Comparison of ENCODE assay signal across 1 cellular context in the genomic region with DNA sequence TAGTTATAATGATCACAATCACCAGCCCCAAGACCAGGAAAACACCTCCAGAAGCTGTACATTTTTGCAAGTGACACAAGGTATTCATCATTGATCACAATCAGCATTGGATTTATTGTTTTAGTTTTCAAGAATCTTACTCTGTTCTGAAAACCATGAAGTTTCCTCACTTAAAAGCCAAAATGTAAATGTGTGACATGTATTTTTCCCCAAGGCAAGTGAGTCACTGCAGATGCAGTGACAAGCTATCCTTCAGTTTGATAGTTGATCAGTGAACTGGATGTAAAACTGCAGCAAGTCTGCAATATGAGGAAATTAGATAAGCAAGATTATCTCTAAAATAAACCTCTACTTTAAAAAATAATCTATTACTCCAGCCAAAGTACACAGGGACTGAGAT.
A peak's percentile ranks its signal among the peaks of the same experiment; 100 is the strongest.
TF ChIP-seq lines count a peak whose summit lies in the region.

No MANE protein-coding gene starts in this region.

TF ChIP-seq in K562, 482 proteins besides CTCF, POLR2A, EP300 and RAD21:
- TF ChIP-seq, protein P1, sequence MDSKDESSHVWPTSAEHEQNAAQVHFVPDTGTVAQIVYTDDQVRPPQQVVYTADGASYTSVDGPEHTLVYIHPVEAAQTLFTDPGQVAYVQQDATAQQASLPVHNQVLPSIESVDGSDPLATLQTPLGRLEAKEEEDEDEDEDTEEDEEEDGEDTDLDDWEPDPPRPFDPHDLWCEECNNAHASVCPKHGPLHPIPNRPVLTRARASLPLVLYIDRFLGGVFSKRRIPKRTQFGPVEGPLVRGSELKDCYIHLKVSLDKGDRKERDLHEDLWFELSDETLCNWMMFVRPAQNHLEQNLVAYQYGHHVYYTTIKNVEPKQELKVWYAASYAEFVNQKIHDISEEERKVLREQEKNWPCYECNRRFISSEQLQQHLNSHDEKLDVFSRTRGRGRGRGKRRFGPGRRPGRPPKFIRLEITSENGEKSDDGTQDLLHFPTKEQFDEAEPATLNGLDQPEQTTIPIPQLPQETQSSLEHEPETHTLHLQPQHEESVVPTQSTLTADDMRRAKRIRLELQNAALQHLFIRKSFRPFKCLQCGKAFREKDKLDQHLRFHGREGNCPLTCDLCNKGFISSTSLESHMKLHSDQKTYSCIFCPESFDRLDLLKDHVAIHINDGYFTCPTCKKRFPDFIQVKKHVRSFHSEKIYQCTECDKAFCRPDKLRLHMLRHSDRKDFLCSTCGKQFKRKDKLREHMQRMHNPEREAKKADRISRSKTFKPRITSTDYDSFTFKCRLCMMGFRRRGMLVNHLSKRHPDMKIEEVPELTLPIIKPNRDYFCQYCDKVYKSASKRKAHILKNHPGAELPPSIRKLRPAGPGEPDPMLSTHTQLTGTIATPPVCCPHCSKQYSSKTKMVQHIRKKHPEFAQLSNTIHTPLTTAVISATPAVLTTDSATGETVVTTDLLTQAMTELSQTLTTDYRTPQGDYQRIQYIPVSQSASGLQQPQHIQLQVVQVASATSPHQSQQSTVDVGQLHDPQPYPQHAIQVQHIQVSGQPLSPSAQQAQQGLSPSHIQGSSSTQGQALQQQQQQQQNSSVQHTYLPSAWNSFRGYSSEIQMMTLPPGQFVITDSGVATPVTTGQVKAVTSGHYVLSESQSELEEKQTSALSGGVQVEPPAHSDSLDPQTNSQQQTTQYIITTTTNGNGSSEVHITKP (IDR thresholded peaks at IDR 0.05; ENCODE audit: partially characterized antibody) = no peak
- TF ChIP-seq, protein P2, sequence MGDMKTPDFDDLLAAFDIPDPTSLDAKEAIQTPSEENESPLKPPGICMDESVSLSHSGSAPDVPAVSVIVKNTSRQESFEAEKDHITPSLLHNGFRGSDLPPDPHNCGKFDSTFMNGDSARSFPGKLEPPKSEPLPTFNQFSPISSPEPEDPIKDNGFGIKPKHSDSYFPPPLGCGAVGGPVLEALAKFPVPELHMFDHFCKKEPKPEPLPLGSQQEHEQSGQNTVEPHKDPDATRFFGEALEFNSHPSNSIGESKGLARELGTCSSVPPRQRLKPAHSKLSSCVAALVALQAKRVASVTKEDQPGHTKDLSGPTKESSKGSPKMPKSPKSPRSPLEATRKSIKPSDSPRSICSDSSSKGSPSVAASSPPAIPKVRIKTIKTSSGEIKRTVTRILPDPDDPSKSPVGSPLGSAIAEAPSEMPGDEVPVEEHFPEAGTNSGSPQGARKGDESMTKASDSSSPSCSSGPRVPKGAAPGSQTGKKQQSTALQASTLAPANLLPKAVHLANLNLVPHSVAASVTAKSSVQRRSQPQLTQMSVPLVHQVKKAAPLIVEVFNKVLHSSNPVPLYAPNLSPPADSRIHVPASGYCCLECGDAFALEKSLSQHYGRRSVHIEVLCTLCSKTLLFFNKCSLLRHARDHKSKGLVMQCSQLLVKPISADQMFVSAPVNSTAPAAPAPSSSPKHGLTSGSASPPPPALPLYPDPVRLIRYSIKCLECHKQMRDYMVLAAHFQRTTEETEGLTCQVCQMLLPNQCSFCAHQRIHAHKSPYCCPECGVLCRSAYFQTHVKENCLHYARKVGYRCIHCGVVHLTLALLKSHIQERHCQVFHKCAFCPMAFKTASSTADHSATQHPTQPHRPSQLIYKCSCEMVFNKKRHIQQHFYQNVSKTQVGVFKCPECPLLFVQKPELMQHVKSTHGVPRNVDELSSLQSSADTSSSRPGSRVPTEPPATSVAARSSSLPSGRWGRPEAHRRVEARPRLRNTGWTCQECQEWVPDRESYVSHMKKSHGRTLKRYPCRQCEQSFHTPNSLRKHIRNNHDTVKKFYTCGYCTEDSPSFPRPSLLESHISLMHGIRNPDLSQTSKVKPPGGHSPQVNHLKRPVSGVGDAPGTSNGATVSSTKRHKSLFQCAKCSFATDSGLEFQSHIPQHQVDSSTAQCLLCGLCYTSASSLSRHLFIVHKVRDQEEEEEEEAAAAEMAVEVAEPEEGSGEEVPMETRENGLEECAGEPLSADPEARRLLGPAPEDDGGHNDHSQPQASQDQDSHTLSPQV (IDR thresholded peaks at IDR 0.05) = no peak
- TF ChIP-seq, protein P3, sequence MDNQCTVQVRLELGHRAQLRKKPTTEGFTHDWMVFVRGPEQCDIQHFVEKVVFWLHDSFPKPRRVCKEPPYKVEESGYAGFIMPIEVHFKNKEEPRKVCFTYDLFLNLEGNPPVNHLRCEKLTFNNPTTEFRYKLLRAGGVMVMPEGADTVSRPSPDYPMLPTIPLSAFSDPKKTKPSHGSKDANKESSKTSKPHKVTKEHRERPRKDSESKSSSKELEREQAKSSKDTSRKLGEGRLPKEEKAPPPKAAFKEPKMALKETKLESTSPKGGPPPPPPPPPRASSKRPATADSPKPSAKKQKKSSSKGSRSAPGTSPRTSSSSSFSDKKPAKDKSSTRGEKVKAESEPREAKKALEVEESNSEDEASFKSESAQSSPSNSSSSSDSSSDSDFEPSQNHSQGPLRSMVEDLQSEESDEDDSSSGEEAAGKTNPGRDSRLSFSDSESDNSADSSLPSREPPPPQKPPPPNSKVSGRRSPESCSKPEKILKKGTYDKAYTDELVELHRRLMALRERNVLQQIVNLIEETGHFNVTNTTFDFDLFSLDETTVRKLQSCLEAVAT (IDR thresholded peaks at IDR 0.05) = no peak
- TF ChIP-seq FOXM1 (IDR thresholded peaks at IDR 0.05; ENCODE audit: low read depth) (no peak), FOXM1 (CRISPR knock-in tag; IDR thresholded peaks at IDR 0.05; ENCODE audit: low read depth) (no peak), EHMT2 (IDR thresholded peaks at IDR 0.05) (no peak), CBX5 (IDR thresholded peaks at IDR 0.05; ENCODE audit: borderline replicate concordance, low read depth) (no peak), TFAM (CRISPR knock-in tag; conservative IDR thresholded peaks at IDR 0.05) (no peak), PBX2 (CRISPR knock-in tag; IDR thresholded peaks at IDR 0.05; ENCODE audit: low read depth) (no peak), PBX2 (tag; conservative IDR thresholded peaks at IDR 0.05; ENCODE audit: low read depth) (0 out of 2 replicates have a peak, but pooled peaks have one; percentile 12), SP1 (CRISPR knock-in tag; IDR thresholded peaks at IDR 0.05) (no peak)
